In the genomic region with DNA sequence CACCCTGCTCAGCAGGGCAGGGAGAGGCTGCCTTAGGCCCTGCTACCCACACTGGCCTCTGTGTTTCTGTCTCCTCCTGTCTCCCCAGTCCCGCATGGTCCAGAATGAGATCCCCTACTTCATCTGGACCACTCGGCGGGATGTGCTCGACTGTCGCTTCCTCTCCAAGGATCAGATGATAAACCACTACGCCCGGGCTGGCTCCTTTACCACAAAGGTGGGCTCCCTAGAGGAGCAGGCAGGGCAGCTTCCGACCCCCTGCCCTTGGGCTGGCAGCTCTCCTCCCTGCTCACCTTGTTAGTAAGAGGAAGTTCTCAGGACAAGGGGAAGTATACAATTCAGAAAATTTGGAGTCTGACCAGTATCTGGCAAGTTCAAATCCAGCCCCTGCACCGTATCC, we compare ENCODE assay signal across 25 cellular contexts.
"Had no signal": no experiment of that assay in that cellular context is flagged by ENCODE, and none has a peak within 500 bp of the region (broad histone marks: within the 10 kb centered on the region; RNA-seq: fewer than 3 reads in every experiment).

No MANE protein-coding gene starts in this region.

- H3K27me3 ChIP-seq: brain microvascular endothelial cell, cardiac muscle cell, MG63 had no signal

- DNase-seq: activated CD4-positive, alpha-beta T cell treated with anti-CD3 and anti-CD28 coated beads for 48 hours; activated CD4-positive, alpha-beta T cell treated with anti-CD3 and anti-CD28 coated beads, Interleukin-2, amount 50 U/mL, for 48 hours; activated CD4-positive, CD25-positive, alpha-beta regulatory T cell treated with anti-CD3 and anti-CD28 coated beads, Interleukin-2, amount 50 U/mL, for 72 hours; activated CD8-positive, alpha-beta memory T cell treated with anti-CD3 and anti-CD28 coated beads, Interleukin-2, amount 10 ng/mL, durations not matched to agents 7 days and 5 days; activated gamma-delta T cell; activated naive CD4-positive, alpha-beta T cell treated with anti-CD3 and anti-CD28 coated beads for 36 hours; activated T-cell treated with anti-CD3 and anti-CD28 coated beads, Interleukin-2, amount 50 U/mL, for 4 hours; amygdala; brain microvascular endothelial cell; MG63; MV-4-11; NCI-H1092 treated with DMSO at 0.1 percent for 48 hours; NCI-H1417 treated with DMSO at 0.1 percent for 48 hours; NCI-H1694 treated with DMSO at 0.1 percent for 48 hours; NCI-H2081; NCI-H510A treated with DMSO at 0.1 percent for 48 hours; NCI-H69; PC-3; SHP77 treated with DMSO at 0.1 percent for 48 hours; T-helper 17 cell; T-helper 9 cell had no signal

- H3K36me3 ChIP-seq: cardiac muscle cell, MG63 had no signal

- H3K27ac Mint-ChIP-seq: activated CD8-positive, alpha-beta memory T cell treated with anti-CD3 and anti-CD28 coated beads, Interleukin-2, amount 10 ng/mL, durations not matched to agents 7 days and 5 days; activated naive CD4-positive, alpha-beta T cell treated with anti-CD3 and anti-CD28 coated beads for 36 hours; activated naive CD8-positive, alpha-beta T cell; activated T-helper 17 cell treated with anti-CD3 and anti-CD28 coated beads, Interleukin-2, amount 50 U/mL, for 72 hours; T-helper 17 cell; WTC11 had no signal

- ATAC-seq: activated CD8-positive, alpha-beta memory T cell treated with anti-CD3 and anti-CD28 coated beads, Interleukin-2, amount 10 ng/mL, durations not matched to agents 7 days and 5 days; PC-3; T-helper 17 cell; WTC11 had no signal

- H3K9me3 Mint-ChIP-seq: activated naive CD4-positive, alpha-beta T cell treated with anti-CD3 and anti-CD28 coated beads for 36 hours; activated T-cell treated with anti-CD3 and anti-CD28 coated beads, Interleukin-2, amount 50 U/mL, for 4 hours; activated T-helper 17 cell treated with anti-CD3 and anti-CD28 coated beads, Interleukin-2, amount 50 U/mL, for 72 hours; WTC11 had no signal

- H3K4me3 Mint-ChIP-seq: activated CD8-positive, alpha-beta memory T cell treated with anti-CD3 and anti-CD28 coated beads, Interleukin-2, amount 10 ng/mL, durations not matched to agents 7 days and 5 days; activated naive CD4-positive, alpha-beta T cell treated with anti-CD3 and anti-CD28 coated beads for 36 hours; activated naive CD8-positive, alpha-beta T cell; activated T-cell treated with anti-CD3 and anti-CD28 coated beads, Interleukin-2, amount 50 U/mL, for 4 hours; activated T-helper 17 cell treated with anti-CD3 and anti-CD28 coated beads, Interleukin-2, amount 50 U/mL, for 72 hours; T-helper 17 cell; WTC11 had no signal

- H3K36me3 Mint-ChIP-seq: WTC11 had no signal

- H3K4me3 ChIP-seq: cardiac muscle cell, MG63 had no signal

- H3K27ac ChIP-seq: brain microvascular endothelial cell, cardiac muscle cell had no signal

- H3K9me3 ChIP-seq: MG63 had no signal

- H3K27me3 Mint-ChIP-seq: activated CD8-positive, alpha-beta memory T cell treated with anti-CD3 and anti-CD28 coated beads, Interleukin-2, amount 10 ng/mL, durations not matched to agents 7 days and 5 days; activated naive CD8-positive, alpha-beta T cell; activated T-helper 17 cell treated with anti-CD3 and anti-CD28 coated beads, Interleukin-2, amount 50 U/mL, for 72 hours; T-helper 17 cell had no signal
